Comparison of ENCODE assay signal across 32 cellular contexts in genomic region chr5:54135042-54135441, GRCh38.
DNase-seq lines count a peak whose midpoint lies in the region; ATAC-seq, FAIRE-seq and TF ChIP-seq lines count a peak whose summit lies in the region.
"Had no signal": no experiment of that assay in that cellular context is flagged by ENCODE, and none has a peak within 500 bp of the region (broad histone marks: within the 10 kb centered on the region; RNA-seq: fewer than 3 reads in every experiment).

No MANE protein-coding gene starts in this region.

- H3K4me1 ChIP-seq in astrocyte (ENCODE audit: insufficient read depth, low read length), result no peaks in the 10 kb centered on the region
- H3K4me1 ChIP-seq: body of pancreas, Peyer's patch had no signal

- no peak for ATAC-seq in activated CD8-positive, alpha-beta T cell treated with anti-CD3 and anti-CD28 coated beads, Interleukin-2, amount 10 ng/mL, durations not matched to agents 7 days and 5 days
- ATAC-seq in activated T-helper 17 cell treated with anti-CD3 and anti-CD28 coated beads, Interleukin-2, amount 50 U/mL, for 72 hours (replicated peaks), result no peak
- ATAC-seq: activated CD8-positive, alpha-beta T cell treated with anti-CD3 and anti-CD28 coated beads for 36 hours; body of pancreas; CD8-positive, alpha-beta T cell; gastroesophageal sphincter; naive thymus-derived CD8-positive, alpha-beta T cell; stimulated activated memory B cell treated with anti-CD40 and anti-IgM and Interleukin-4, amounts not matched to agents 10 μg/mL and 1 μg/mL and 100 μg/mL, for 72 hours had no signal

- no peak for FAIRE-seq in astrocyte (lab: Jason Lieb, UNC)
- FAIRE-seq: endometrium, GM12892, GM19239 had no signal

- no peaks in the 10 kb centered on the region for H3K9me3 ChIP-seq in astrocyte (ENCODE audit: insufficient read depth, low read depth, low read length)
- H3K9me3 ChIP-seq: body of pancreas, gastroesophageal sphincter, ovary, Peyer's patch, sigmoid colon, thoracic aorta had no signal

- no peak overlapping the region for H3K9ac ChIP-seq in astrocyte (ENCODE audit: low read length)

- H3K9me3 Mint-ChIP-seq in astrocyte (ENCODE audit: unreplicated experiment), result no peaks in the 10 kb centered on the region
- H3K9me3 Mint-ChIP-seq in activated CD8-positive, alpha-beta T cell treated with anti-CD3 and anti-CD28 coated beads, Interleukin-2, amount 10 ng/mL, durations not matched to agents 7 days and 5 days (ENCODE audit: insufficient read depth), result no peaks in the 10 kb centered on the region
- H3K9me3 Mint-ChIP-seq in activated T-helper 17 cell treated with anti-CD3 and anti-CD28 coated beads, Interleukin-2, amount 50 U/mL, for 72 hours, result no peaks in the 10 kb centered on the region
- H3K9me3 Mint-ChIP-seq: activated CD8-positive, alpha-beta T cell treated with anti-CD3 and anti-CD28 coated beads for 36 hours; activated naive CD4-positive, alpha-beta T cell treated with anti-CD3 and anti-CD28 coated beads, Interleukin-2, amount 10 ng/mL, durations not matched to agents 7 days and 5 days; CD8-positive, alpha-beta T cell; memory B cell; stimulated activated memory B cell treated with anti-CD40 and anti-IgM and Interleukin-4, amounts not matched to agents 10 μg/mL and 1 μg/mL and 100 μg/mL, for 72 hours had no signal

- no peak overlapping the region for H3K4me3 Mint-ChIP-seq in astrocyte (ENCODE audit: unreplicated experiment)
- H3K4me3 Mint-ChIP-seq in activated CD8-positive, alpha-beta T cell treated with anti-CD3 and anti-CD28 coated beads, Interleukin-2, amount 10 ng/mL, durations not matched to agents 7 days and 5 days, result no peak overlapping the region
- H3K4me3 Mint-ChIP-seq in activated T-helper 17 cell treated with anti-CD3 and anti-CD28 coated beads, Interleukin-2, amount 50 U/mL, for 72 hours, result no peak overlapping the region
- H3K4me3 Mint-ChIP-seq: activated CD8-positive, alpha-beta T cell treated with anti-CD3 and anti-CD28 coated beads for 36 hours; activated naive CD4-positive, alpha-beta T cell treated with anti-CD3 and anti-CD28 coated beads, Interleukin-2, amount 10 ng/mL, durations not matched to agents 7 days and 5 days; CD8-positive, alpha-beta T cell; memory B cell; naive thymus-derived CD8-positive, alpha-beta T cell; stimulated activated memory B cell treated with anti-CD40 and anti-IgM and Interleukin-4, amounts not matched to agents 10 μg/mL and 1 μg/mL and 100 μg/mL, for 72 hours had no signal

- no peak overlapping the region for H3K27ac Mint-ChIP-seq in astrocyte (ENCODE audit: unreplicated experiment)
- no peak overlapping the region for H3K27ac Mint-ChIP-seq in activated CD8-positive, alpha-beta T cell treated with anti-CD3 and anti-CD28 coated beads, Interleukin-2, amount 10 ng/mL, durations not matched to agents 7 days and 5 days
- H3K27ac Mint-ChIP-seq in activated T-helper 17 cell treated with anti-CD3 and anti-CD28 coated beads, Interleukin-2, amount 50 U/mL, for 72 hours, result no peak overlapping the region
- H3K27ac Mint-ChIP-seq: activated CD8-positive, alpha-beta T cell treated with anti-CD3 and anti-CD28 coated beads for 36 hours; activated naive CD4-positive, alpha-beta T cell treated with anti-CD3 and anti-CD28 coated beads, Interleukin-2, amount 10 ng/mL, durations not matched to agents 7 days and 5 days; CD8-positive, alpha-beta T cell; memory B cell; stimulated activated memory B cell treated with anti-CD40 and anti-IgM and Interleukin-4, amounts not matched to agents 10 μg/mL and 1 μg/mL and 100 μg/mL, for 72 hours had no signal

- no peaks in the 10 kb centered on the region for H4K20me1 ChIP-seq in astrocyte (ENCODE audit: insufficient read depth, low read length)

- H3K79me2 ChIP-seq in astrocyte (ENCODE audit: insufficient read depth, low read length), result no peaks in the 10 kb centered on the region

- H3K4me1 Mint-ChIP-seq in astrocyte (ENCODE audit: low read depth, unreplicated experiment), result peaks cover 20% of the 10 kb centered on the region
- no peaks in the 10 kb centered on the region for H3K4me1 Mint-ChIP-seq in activated CD8-positive, alpha-beta T cell treated with anti-CD3 and anti-CD28 coated beads, Interleukin-2, amount 10 ng/mL, durations not matched to agents 7 days and 5 days (ENCODE audit: low read depth)
- H3K4me1 Mint-ChIP-seq in activated T-helper 17 cell treated with anti-CD3 and anti-CD28 coated beads, Interleukin-2, amount 50 U/mL, for 72 hours, result no peaks in the 10 kb centered on the region
- H3K4me1 Mint-ChIP-seq: activated naive CD4-positive, alpha-beta T cell treated with anti-CD3 and anti-CD28 coated beads, Interleukin-2, amount 10 ng/mL, durations not matched to agents 7 days and 5 days; memory B cell; stimulated activated memory B cell treated with anti-CD40 and anti-IgM and Interleukin-4, amounts not matched to agents 10 μg/mL and 1 μg/mL and 100 μg/mL, for 72 hours had no signal

- no peaks in the 10 kb centered on the region for H3K36me3 ChIP-seq in astrocyte (ENCODE audit: insufficient read depth, low read length)
- H3K36me3 ChIP-seq: gastroesophageal sphincter, ovary, Peyer's patch, sigmoid colon, thoracic aorta had no signal

- peaks cover 2% of the 10 kb centered on the region for H3K36me3 Mint-ChIP-seq in astrocyte (ENCODE audit: low read depth, unreplicated experiment)
- H3K36me3 Mint-ChIP-seq in activated CD8-positive, alpha-beta T cell treated with anti-CD3 and anti-CD28 coated beads, Interleukin-2, amount 10 ng/mL, durations not matched to agents 7 days and 5 days (ENCODE audit: low read depth), result no peaks in the 10 kb centered on the region
- no peaks in the 10 kb centered on the region for H3K36me3 Mint-ChIP-seq in activated T-helper 17 cell treated with anti-CD3 and anti-CD28 coated beads, Interleukin-2, amount 50 U/mL, for 72 hours (ENCODE audit: low read depth)
- H3K36me3 Mint-ChIP-seq: activated naive CD4-positive, alpha-beta T cell treated with anti-CD3 and anti-CD28 coated beads, Interleukin-2, amount 10 ng/mL, durations not matched to agents 7 days and 5 days had no signal

- CTCF ChIA-PET in activated CD8-positive, alpha-beta T cell treated with anti-CD3 and anti-CD28 coated beads, Interleukin-2, amount 10 ng/mL, durations not matched to agents 7 days and 5 days (lab: Charles Lee), result no interaction called here

- TF ChIP-seq CTCF in astrocyte (IDR thresholded peaks at IDR 0.05; ENCODE audit: insufficient read depth, low read depth, low read length) (no peak), fibroblast of pulmonary artery (IDR thresholded peaks at IDR 0.05; ENCODE audit: low read length, missing control alignments) (no peak)

- H3K27ac ChIP-seq in astrocyte (ENCODE audit: low read depth, low read length), result no peak overlapping the region
- H3K27ac ChIP-seq: body of pancreas, gastroesophageal sphincter, ovary, Peyer's patch, SK-N-MC, thoracic aorta had no signal

- H3K4me3 ChIP-seq in astrocyte (ENCODE audit: insufficient read depth, low read depth, low read length), result no peak overlapping the region
- no peak overlapping the region for H3K4me3 ChIP-seq in fibroblast of pulmonary artery (replicated peaks; ENCODE audit: low read depth, low read length)
- H3K4me3 ChIP-seq in skeletal muscle cell (ENCODE audit: low read depth, low read length), result no peak overlapping the region
- H3K4me3 ChIP-seq: body of pancreas, gastroesophageal sphincter, ovary, Peyer's patch, sigmoid colon, SK-N-MC, thoracic aorta had no signal

- DNase-seq in HS-5 (ENCODE audit: low read depth) (peak; percentile 39), astrocyte (ENCODE audit: low read depth) (peak; percentile 33), fibroblast of pulmonary artery (ENCODE audit: low read depth) (peak; percentile 77), skeletal muscle cell (ENCODE audit: low read depth) (peak; percentile 47), NCI-H1105 (lab: John Stamatoyannopoulos, UW) (no peak)
- no peak for DNase-seq in activated CD8-positive, alpha-beta T cell treated with anti-CD3 and anti-CD28 coated beads, Interleukin-2, amount 10 ng/mL, durations not matched to agents 7 days and 5 days
- DNase-seq: activated CD4-positive, CD25-positive, alpha-beta regulatory T cell; activated CD8-positive, alpha-beta T cell treated with anti-CD3 and anti-CD28 coated beads for 36 hours; activated naive CD4-positive, alpha-beta T cell treated with anti-CD3 and anti-CD28 coated beads, Interleukin-2, amount 10 ng/mL, durations not matched to agents 7 days and 5 days; activated T-cell treated with anti-CD3 and anti-CD28 coated beads, Interleukin-2, amount 50 U/mL, for 1 hour; body of pancreas; CD8-positive, alpha-beta T cell; cortex of kidney; DMS153; KG1; kidney glomerular epithelial cell; naive thymus-derived CD8-positive, alpha-beta T cell; NCI-H2029; NCI-H510A; ovary; Peyer's patch; sigmoid colon; stimulated activated CD4-positive, alpha-beta T cell treated with anti-CD3 and anti-CD28 coated beads, Interleukin-1b, Interleukin-23, amount 100 ng/mL, for 48 hours had no signal

- no peaks in the 10 kb centered on the region for H3K27me3 Mint-ChIP-seq in astrocyte (ENCODE audit: low read depth, unreplicated experiment)
- no peaks in the 10 kb centered on the region for H3K27me3 Mint-ChIP-seq in activated CD8-positive, alpha-beta T cell treated with anti-CD3 and anti-CD28 coated beads, Interleukin-2, amount 10 ng/mL, durations not matched to agents 7 days and 5 days (ENCODE audit: low read depth)
- H3K27me3 Mint-ChIP-seq in activated T-helper 17 cell treated with anti-CD3 and anti-CD28 coated beads, Interleukin-2, amount 50 U/mL, for 72 hours, result no peaks in the 10 kb centered on the region
- H3K27me3 Mint-ChIP-seq: activated CD8-positive, alpha-beta T cell treated with anti-CD3 and anti-CD28 coated beads for 36 hours; activated naive CD4-positive, alpha-beta T cell treated with anti-CD3 and anti-CD28 coated beads, Interleukin-2, amount 10 ng/mL, durations not matched to agents 7 days and 5 days; memory B cell; naive thymus-derived CD8-positive, alpha-beta T cell; stimulated activated memory B cell treated with anti-CD40 and anti-IgM and Interleukin-4, amounts not matched to agents 10 μg/mL and 1 μg/mL and 100 μg/mL, for 72 hours had no signal

- H2AFZ ChIP-seq in astrocyte (ENCODE audit: low read depth, low read length), result no peak overlapping the region

- no peaks in the 10 kb centered on the region for H3K27me3 ChIP-seq in astrocyte (ENCODE audit: insufficient read depth, low read length)
- H3K27me3 ChIP-seq: body of pancreas, gastroesophageal sphincter, ovary, Peyer's patch, sigmoid colon had no signal

- POLR2A ChIA-PET in activated CD8-positive, alpha-beta T cell treated with anti-CD3 and anti-CD28 coated beads, Interleukin-2, amount 10 ng/mL, durations not matched to agents 7 days and 5 days (lab: Charles Lee), result no interaction called here

- no peak overlapping the region for H3K4me2 ChIP-seq in astrocyte (ENCODE audit: low read length)

Comparison
In these comparisons a context has a peak if more than half of its experiments do, and no peak if none do; other contexts are left out.
1. DNase-seq: peak in HS-5 (single experiment), astrocyte (single experiment), fibroblast of pulmonary artery (single experiment) and skeletal muscle cell (single experiment); none in NCI-H1105 (single experiment) and activated CD8-positive, alpha-beta T cell treated with anti-CD3 and anti-CD28 coated beads, Interleukin-2, amount 10 ng/mL, durations not matched to agents 7 days and 5 days (single experiment).